In genomic region chr19:57560049-57560491, GRCh38 we compare ENCODE assay signal across 1 cellular context.
TF ChIP-seq lines count a peak whose summit lies in the region.

No MANE protein-coding gene starts in this region.

TF ChIP-seq in GM23338, 12 proteins besides CTCF, POLR2A, EP300 and RAD21 (continued from another document):
- no peak for TF ChIP-seq ZNF462 (CRISPR knock-in tag; IDR thresholded peaks at IDR 0.05)
- no peak for TF ChIP-seq ETS1 (IDR thresholded peaks at IDR 0.05)
